ENCODE assay signal across 23 cellular contexts in genomic region chr1:66778266-66778665, GRCh38. TPM values are rescaled to one million over a fixed set of nuclear protein-coding genes. Genes with fewer than 3 reads are reported as not detected.
DNase-seq lines count a peak whose midpoint lies in the region; FAIRE-seq and TF ChIP-seq lines count a peak whose summit lies in the region.
"Had no signal": no experiment of that assay in that cellular context is flagged by ENCODE, and none has a peak within 500 bp of the region (broad histone marks: within the 10 kb centered on the region; RNA-seq: fewer than 3 reads in every experiment).

No MANE protein-coding gene starts in this region.

- DNase-seq in GM19239 (ENCODE audit: insufficient read length, low spot score): no peak
- peak; percentile 72 to 96 (median 94) for DNase-seq in NCI-H1417 (lab: John Stamatoyannopoulos, UW)
- peak; percentile 95 for DNase-seq in NCI-H69 (lab: John Stamatoyannopoulos, UW)
- DNase-seq in fibroblast of the aortic adventitia (ENCODE audit: low read depth): peak; percentile 4
- DNase-seq in activated CD4-positive, alpha-beta T cell treated with anti-CD3 and anti-CD28 coated beads for 48 hours: no peak
- no peak for DNase-seq in urothelium cell line (ENCODE audit: low spot score)
- DNase-seq in NCI-H2227 (lab: John Stamatoyannopoulos, UW; ENCODE audit: unreplicated experiment): no peak
- no peak for DNase-seq in SW480 (ENCODE audit: low spot score)
- DNase-seq: activated CD4-positive, alpha-beta T cell treated with anti-CD3 and anti-CD28 coated beads, Interleukin-2, amount 50 U/mL, for 48 hours; activated gamma-delta T cell treated with Interleukin-2 at 50 U/mL for 16 hours; adrenal gland; CD4-positive, alpha-beta T cell; effector memory CD8-positive, alpha-beta T cell; heart right ventricle; left ventricle myocardium inferior; stimulated activated naive CD4-positive, alpha-beta T cell treated with Interleukin-2 at 50 U/mL for 16 hours; thyroid gland had no signal

- FAIRE-seq in GM19239 (lab: Jason Lieb, UNC) (peak; percentile 60), urothelium cell line (lab: Jason Lieb, UNC) (no peak)
- FAIRE-seq: colon had no signal

- TF ChIP-seq CTCF in fibroblast of the aortic adventitia (IDR thresholded peaks at IDR 0.05; ENCODE audit: insufficient read depth, low read length): no peak

- no peak overlapping the region for H3K4me3 ChIP-seq in fibroblast of the aortic adventitia (ENCODE audit: low read depth, low read length)
- H3K4me3 ChIP-seq: adrenal gland, GM23338, heart right ventricle, left ventricle myocardium inferior, prostate gland, thyroid gland had no signal

RNA-seq across cellular contexts. Expression of gene INSL5, which starts 22.8 kb away (rescaled TPM):
- total RNA-seq in fibroblast of the aortic adventitia (ENCODE audit: low replicate concordance): not detected in 2 replicates
- total RNA-seq: adrenal gland; CD4-positive, alpha-beta T cell; GM23338; heart right ventricle; left ventricle myocardium inferior; LHCN-M2; neural crest cell; prostate gland; thyroid gland; WTC11 had no signal

RNA-seq across cellular contexts. Expression of gene DYNLT5, which starts 26.0 kb away (rescaled TPM):
- total RNA-seq in fibroblast of the aortic adventitia (ENCODE audit: low replicate concordance): 1.4 TPM in 1 of 2 replicates, not detected in the other
- total RNA-seq: CD4-positive, alpha-beta T cell had no signal

Comparison
In these comparisons a context has a peak if more than half of its experiments do, and no peak if none do; other contexts are left out.
1. DNase-seq: peak in NCI-H1417 (3 of 3), NCI-H69 (single experiment) and fibroblast of the aortic adventitia (single experiment); none in GM19239 (single experiment), activated CD4-positive, alpha-beta T cell treated with anti-CD3 and anti-CD28 coated beads for 48 hours (single experiment), urothelium cell line (single experiment), NCI-H2227 (single experiment) and SW480 (single experiment).